ENCODE assay signal across 7 cellular contexts in the genomic region with DNA sequence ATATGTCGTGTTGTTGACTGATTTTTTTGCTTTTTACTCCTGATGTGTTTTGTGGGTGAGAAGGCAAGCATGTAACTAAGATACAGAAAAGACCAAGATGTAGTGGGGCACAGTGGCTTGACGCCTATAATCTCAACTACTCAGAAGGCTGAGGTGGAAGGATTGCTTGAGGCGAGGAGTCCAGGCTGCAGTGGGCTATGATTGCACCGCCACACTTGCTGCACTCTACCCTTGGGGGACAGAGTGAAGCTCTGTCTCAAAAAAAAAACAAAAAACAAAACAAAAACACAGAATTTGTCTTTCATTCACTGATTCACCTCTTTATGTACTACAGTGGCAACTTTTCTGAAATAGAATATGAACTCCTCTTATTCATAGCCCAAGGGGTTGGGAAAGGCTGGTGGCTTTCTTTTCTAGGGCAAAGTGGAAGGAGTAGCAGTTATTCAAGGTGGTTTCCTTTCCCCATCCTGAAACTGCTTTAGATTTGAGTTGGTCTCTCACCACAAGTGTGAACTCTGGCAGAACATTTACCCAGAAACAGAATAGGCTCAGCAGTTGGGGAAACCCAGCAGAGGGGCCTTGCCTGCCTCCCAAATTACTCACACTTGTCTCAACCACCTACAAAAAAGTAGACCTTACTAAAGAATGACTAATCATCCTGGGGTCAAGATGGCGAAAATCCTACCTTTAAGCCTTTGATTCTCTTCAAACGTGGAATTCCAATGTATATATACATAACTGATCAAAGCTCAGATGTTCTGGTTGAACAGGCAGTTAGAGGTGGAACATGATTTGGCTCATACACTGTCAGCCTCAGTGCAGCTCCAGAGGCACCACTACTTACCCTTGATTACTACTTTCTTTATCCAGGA. TPM values are rescaled to one million over a fixed set of nuclear protein-coding genes. Genes with fewer than 3 reads are reported as not detected.
DNase-seq lines count a peak whose midpoint lies in the region; ATAC-seq, FAIRE-seq and TF ChIP-seq lines count a peak whose summit lies in the region.

No MANE protein-coding gene starts in this region.

- H3K36me3 ChIP-seq in small intestine (ENCODE audit: control insufficient read depth in 2 of 2, insufficient read depth in 2 of 2, low read length in 2 of 2): peaks cover 0 to 4% of the 10 kb centered on the region in 2 donors
- H3K36me3 ChIP-seq in gastrocnemius medialis: peaks cover 0 to 16% of the 10 kb centered on the region in 2 donors

- 69 to 90% (median 76%) methylated on average over 6 of the region's 6 CpGs for WGBS in small intestine, 3 donors

- no peak for TF ChIP-seq POLR2A in gastrocnemius medialis (IDR thresholded peaks at IDR 0.05)

- H3K27ac Mint-ChIP-seq in activated T-cell treated with anti-CD3 and anti-CD28 coated beads, Interleukin-2, amount 50 U/mL, for 24 hours: peak overlapping the region; percentile 96

- H3K9me3 Mint-ChIP-seq in activated T-cell treated with anti-CD3 and anti-CD28 coated beads, Interleukin-2, amount 50 U/mL, for 24 hours: peaks cover 5% of the 10 kb centered on the region

- peak; percentile 69 for DNase-seq in activated T-cell treated with anti-CD3 and anti-CD28 coated beads, Interleukin-2, amount 50 U/mL, for 24 hours
- DNase-seq in small intestine (peak; percentile 29), NCI-H2107 treated with DMSO at 0.1 percent for 48 hours (lab: John Stamatoyannopoulos, UW; ENCODE audit: unreplicated experiment) (no peak), gastrocnemius medialis (no peak), RKO (ENCODE audit: low spot score) (no peak)

- in situ Hi-C loops in gastrocnemius medialis (cut with MboI; ENCODE audit: low sequenced_read_pairs in 4 of 4): no loop called here

- H3K4me3 ChIP-seq in small intestine (ENCODE audit: low read depth in 1 of 2, low read length in 2 of 2) (no peak overlapping the region), gastrocnemius medialis (no peak overlapping the region)

- H3K9me3 ChIP-seq in small intestine (ENCODE audit: control insufficient read depth, low read depth): no peaks in the 10 kb centered on the region
- no peaks in the 10 kb centered on the region for H3K9me3 ChIP-seq in gastrocnemius medialis

- no peak for TF ChIP-seq CTCF in gastrocnemius medialis (IDR thresholded peaks at IDR 0.05 in 4 of 5, conservative IDR thresholded peaks at IDR 0.05 in 1 of 5)

- peaks cover 88% of the 10 kb centered on the region for H3K36me3 Mint-ChIP-seq in activated T-cell treated with anti-CD3 and anti-CD28 coated beads, Interleukin-2, amount 50 U/mL, for 24 hours (ENCODE audit: low read depth)

- ATAC-seq in GM19467 (IDR thresholded peaks at IDR 0.05; ENCODE audit: unreplicated experiment): peak; percentile 77
- ATAC-seq in HG03439 (IDR thresholded peaks at IDR 0.05; ENCODE audit: unreplicated experiment): peak; percentile 79
- ATAC-seq in gastrocnemius medialis: no peak

- H3K4me3 Mint-ChIP-seq in activated T-cell treated with anti-CD3 and anti-CD28 coated beads, Interleukin-2, amount 50 U/mL, for 24 hours: peak overlapping the region; percentile 70

- H3K27ac ChIP-seq in small intestine (ENCODE audit: low read depth in 1 of 2, low read length in 1 of 2) (peak overlapping the region; percentile 55 to 66), gastrocnemius medialis (no peak overlapping the region)

- intact Hi-C loops in gastrocnemius medialis (cut with DNase I; ENCODE audit: low total_unique reads): no loop called here

- H3K27me3 ChIP-seq in small intestine (ENCODE audit: control insufficient read depth in 2 of 2, insufficient read depth in 2 of 2, low read length in 2 of 2) (no peaks in the 10 kb centered on the region), gastrocnemius medialis (no peaks in the 10 kb centered on the region)

- H3K4me1 Mint-ChIP-seq in activated T-cell treated with anti-CD3 and anti-CD28 coated beads, Interleukin-2, amount 50 U/mL, for 24 hours (ENCODE audit: low read depth): peaks cover 95% of the 10 kb centered on the region

- no peak for FAIRE-seq in small intestine (lab: Jason Lieb, UNC)

- no peaks in the 10 kb centered on the region for H3K27me3 Mint-ChIP-seq in activated T-cell treated with anti-CD3 and anti-CD28 coated beads, Interleukin-2, amount 50 U/mL, for 24 hours

- peaks cover 0 to 3% of the 10 kb centered on the region in 2 donors for H3K4me1 ChIP-seq in small intestine (ENCODE audit: control insufficient read depth in 2 of 2, insufficient read depth in 1 of 2, low read depth in 1 of 2, low read length in 1 of 2)
- H3K4me1 ChIP-seq in gastrocnemius medialis: peaks cover 60 to 65% of the 10 kb centered on the region in 2 donors

RNA-seq across cellular contexts. Expression of gene TANK, which starts 6.5 kb away (rescaled TPM):
- polyA plus RNA-seq in small intestine: 10 to 100 TPM; 27.7 to 39.1 (median 35.1) TPM
- 100 to 1,000 TPM in 1 of 4 donors, 10 to 100 TPM in 3; 70.3 to 103 (median 86.0) TPM for total RNA-seq in gastrocnemius medialis

Comparison
In these comparisons a context has a peak if more than half of its experiments do, and no peak if none do; other contexts are left out.
1. ATAC-seq: peak in GM19467 (single experiment) and HG03439 (single experiment); none in gastrocnemius medialis (0 of 2).
2. DNase-seq: peak in activated T-cell treated with anti-CD3 and anti-CD28 coated beads, Interleukin-2, amount 50 U/mL, for 24 hours (single experiment) and small intestine (single experiment); none in NCI-H2107 treated with DMSO at 0.1 percent for 48 hours (single experiment), gastrocnemius medialis (0 of 2) and RKO (single experiment).
3. H3K27ac ChIP-seq: peak in small intestine (2 of 2); none in gastrocnemius medialis (0 of 4).